In genomic region chr12:105239304-105239703, GRCh38 we compare ENCODE assay signal across 21 cellular contexts. TPM values are rescaled to one million over a fixed set of nuclear protein-coding genes. Genes with fewer than 3 reads are reported as not detected.
A peak's percentile ranks its signal among the peaks of the same experiment; 100 is the strongest.
DNase-seq lines count a peak whose midpoint lies in the region; ATAC-seq and TF ChIP-seq lines count a peak whose summit lies in the region.
"Had no signal": no experiment of that assay in that cellular context is flagged by ENCODE, and none has a peak within 500 bp of the region (broad histone marks: within the 10 kb centered on the region; RNA-seq: fewer than 3 reads in every experiment).

No MANE protein-coding gene starts in this region.

- H3K27me3 ChIP-seq in Peyer's patch = no peaks in the 10 kb centered on the region
- no peaks in the 10 kb centered on the region for H3K27me3 ChIP-seq in osteoblast (ENCODE audit: insufficient read depth, low read length)
- H3K27me3 ChIP-seq: BLaER1 treated with 17β-estradiol and CSF1 and Interleukin-3, amounts not matched to agents 10 nM and 100 nM had no signal

- H3K4me2 ChIP-seq in osteoblast (ENCODE audit: insufficient read depth, low read length) = peak overlapping the region; percentile 12

- ATAC-seq in GM19455 (IDR thresholded peaks at IDR 0.05; ENCODE audit: unreplicated experiment) = no peak
- ATAC-seq: HCT116, PC-3 had no signal

- TF ChIP-seq CTCF in Peyer's patch (IDR thresholded peaks at IDR 0.05) = no peak
- TF ChIP-seq CTCF in osteoblast (IDR thresholded peaks at IDR 0.05; ENCODE audit: extremely low read depth, low read depth, low read length) = no peak

- DNase-seq in Peyer's patch (peak in 2 of 3 donors; percentile 49 to 52), iris pigment epithelial cell (ENCODE audit: low read depth) (peak; percentile 34), osteoblast (ENCODE audit: insufficient read length, low spot score, missing footprints) (peak; percentile 81), NCI-H446 (lab: John Stamatoyannopoulos, UW) (no peak), iPS-NIHi7 (ENCODE audit: extremely low spot score) (no peak), RKO (ENCODE audit: low spot score) (no peak)
- DNase-seq: ACHN; Caco-2; CD4-positive, alpha-beta memory T cell; DND-41; Karpas-422; NCI-H1694 treated with DMSO at 0.1 percent for 48 hours; NCI-H2081 treated with DMSO at 0.1 percent for 48 hours; NCI-H446 treated with DMSO at 0.1 percent for 48 hours; NCI-H526 treated with DMSO at 0.1 percent for 48 hours; PC-3; SIG-M5 had no signal

- H3K79me2 ChIP-seq in osteoblast (ENCODE audit: insufficient read depth, low read length) = peaks cover 14% of the 10 kb centered on the region

- H2AFZ ChIP-seq in osteoblast (ENCODE audit: low read length) = peak overlapping the region; percentile 53

- no peaks in the 10 kb centered on the region for H4K20me1 ChIP-seq in osteoblast (ENCODE audit: insufficient read depth, low read length)

- peaks cover 0 to 6% (median 5%) of the 10 kb centered on the region in 4 donors for H3K4me1 ChIP-seq in Peyer's patch
- peaks cover 17% of the 10 kb centered on the region for H3K4me1 ChIP-seq in osteoblast (ENCODE audit: insufficient read depth, low read length)

- H3K27ac ChIP-seq in Peyer's patch (peak overlapping the region in 1 of 4 donors; percentile 28), osteoblast (ENCODE audit: low read depth, low read length) (no peak overlapping the region)
- H3K27ac ChIP-seq: RWPE1 had no signal

- no peaks in the 10 kb centered on the region for H3K9me3 ChIP-seq in Peyer's patch
- H3K9me3 ChIP-seq in osteoblast (ENCODE audit: low read depth, low read length) = no peaks in the 10 kb centered on the region
- H3K9me3 ChIP-seq: Caco-2 had no signal

- H3K4me3 ChIP-seq in Peyer's patch = no peak overlapping the region
- H3K4me3 ChIP-seq in osteoblast (ENCODE audit: insufficient read depth, low read length) = no peak overlapping the region
- H3K4me3 ChIP-seq: BLaER1 treated with 17β-estradiol and CSF1 and Interleukin-3, amounts not matched to agents 10 nM and 100 nM had no signal

- H3K36me3 ChIP-seq in Peyer's patch = no peaks in the 10 kb centered on the region
- no peaks in the 10 kb centered on the region for H3K36me3 ChIP-seq in osteoblast (ENCODE audit: insufficient read depth, low read length)
- H3K36me3 ChIP-seq: BLaER1 treated with 17β-estradiol and CSF1 and Interleukin-3, amounts not matched to agents 10 nM and 100 nM had no signal

- peak in 1 of 2 donors; percentile 30 for TF ChIP-seq POLR2A in Peyer's patch (IDR thresholded peaks at IDR 0.05)

RNA-seq across cellular contexts. Expression of gene APPL2, which starts 3.3 kb away (rescaled TPM):
- total RNA-seq in Peyer's patch (100 to 1,000 TPM; 169 to 203 (median 185) TPM), osteoblast (67.0 and 91.3 TPM in 2 replicates)

Comparison
In these comparisons a context has a peak if more than half of its experiments do, and no peak if none do; other contexts are left out.
1. DNase-seq: peak in Peyer's patch (2 of 3), iris pigment epithelial cell (single experiment) and osteoblast (single experiment); none in NCI-H446 (0 of 2), iPS-NIHi7 (single experiment) and RKO (single experiment).